Comparison of ENCODE assay signal across 8 cellular contexts in genomic region chr6:6006428-6007310, GRCh38. TPM values are rescaled to one million over a fixed set of nuclear protein-coding genes. Genes with fewer than 3 reads are reported as not detected.
DNase-seq lines count a peak whose midpoint lies in the region; ATAC-seq and TF ChIP-seq lines count a peak whose summit lies in the region.

A gene with protein sequence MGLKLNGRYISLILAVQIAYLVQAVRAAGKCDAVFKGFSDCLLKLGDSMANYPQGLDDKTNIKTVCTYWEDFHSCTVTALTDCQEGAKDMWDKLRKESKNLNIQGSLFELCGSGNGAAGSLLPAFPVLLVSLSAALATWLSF (minus strand): TSS chr6:6006925. CDS start chr6:6006749, 176 bp downstream.

- peak within 1 kb of the TSS; percentile 54 for H3K4me2 ChIP-seq in mesendoderm (ENCODE audit: low read length)

- H3K4me3 ChIP-seq in mesendoderm (ENCODE audit: low read length) (no peak within 1 kb of the TSS), vagina (peak within 1 kb of the TSS; percentile 37 to 42)

- H3K79me1 ChIP-seq in mesendoderm (ENCODE audit: low read length): no peaks in the 10 kb centered on the region

- ATAC-seq in HG03469 (IDR thresholded peaks at IDR 0.05; ENCODE audit: unreplicated experiment) (no peak), GM19397 (IDR thresholded peaks at IDR 0.05; ENCODE audit: unreplicated experiment) (no peak)

- H3K79me2 ChIP-seq in mesendoderm (ENCODE audit: control insufficient read depth, insufficient read depth, low read length): no peaks in the 10 kb centered on the region

- TF ChIP-seq POLR2A in vagina (IDR thresholded peaks at IDR 0.05): no peak

- H3K56ac ChIP-seq in mesendoderm (ENCODE audit: low read length): peak within 1 kb of the TSS; percentile 25

- no CpG with 5 or more reads among the region's 48 CpGs for WGBS in mesendoderm (ENCODE audit: extremely low coverage, insufficient coverage, low lambda C conversion rate)

- DNase-seq in NCI-H146 (lab: John Stamatoyannopoulos, UW) (peak; percentile 11), NCI-H146 treated with DMSO at 0.1 percent for 48 hours (lab: John Stamatoyannopoulos, UW; ENCODE audit: unreplicated experiment) (no peak), NCI-H524 (lab: John Stamatoyannopoulos, UW) (peak; percentile 57 to 61), cerebellum (ENCODE audit: low spot score) (peak; percentile 91), mesendoderm (peak; percentile 35), vagina (ENCODE audit: extremely low spot score in 2 of 2) (no peak)

- H4K8ac ChIP-seq in mesendoderm (ENCODE audit: low read depth, low read length): no peak within 1 kb of the TSS

- H3K27me3 ChIP-seq in mesendoderm (ENCODE audit: insufficient read depth, low read length, poor library complexity) (peaks cover 45% of the 10 kb centered on the region), vagina (peaks cover 32% of the 10 kb centered on the region)

- intact Hi-C loops in vagina (cut with DNase I): no loop called here

- H2BK5ac ChIP-seq in mesendoderm (ENCODE audit: low read length): no peak within 1 kb of the TSS

- no peak for TF ChIP-seq CTCF in vagina (IDR thresholded peaks at IDR 0.05)

- H3K27ac ChIP-seq in mesendoderm (ENCODE audit: low read depth, low read length) (no peak within 1 kb of the TSS), vagina (peak within 1 kb of the TSS; percentile 21)

- H3K4me1 ChIP-seq in mesendoderm (ENCODE audit: control insufficient read depth, low read depth, low read length): peaks cover 4% of the 10 kb centered on the region
- peaks cover 65% of the 10 kb centered on the region for H3K4me1 ChIP-seq in vagina

- H2BK120ac ChIP-seq in mesendoderm (ENCODE audit: low read depth, low read length): no peak within 1 kb of the TSS

- no peak within 1 kb of the TSS for H3K9ac ChIP-seq in mesendoderm (ENCODE audit: low read length)

- H4K5ac ChIP-seq in mesendoderm (ENCODE audit: low read length): no peak within 1 kb of the TSS

- H2AK5ac ChIP-seq in mesendoderm (ENCODE audit: low read length): no peak within 1 kb of the TSS

- H3K18ac ChIP-seq in mesendoderm (ENCODE audit: low read length): no peak within 1 kb of the TSS

- H2BK15ac ChIP-seq in mesendoderm (replicated peaks; ENCODE audit: low read depth): no peak within 1 kb of the TSS

- H3K23ac ChIP-seq in mesendoderm (ENCODE audit: low read length): no peak within 1 kb of the TSS

- no peaks in the 10 kb centered on the region for H3K36me3 ChIP-seq in mesendoderm (ENCODE audit: control insufficient read depth, insufficient read depth, low read length)
- no peaks in the 10 kb centered on the region for H3K36me3 ChIP-seq in vagina

- H3K9me3 ChIP-seq in vagina: no peaks in the 10 kb centered on the region

- no peak within 1 kb of the TSS for H3K4ac ChIP-seq in mesendoderm (ENCODE audit: low read depth, low read length)

RNA-seq across cellular contexts. Expression of the gene that starts here (rescaled TPM):
- 55.1 TPM for total RNA-seq in cerebellum
- 0.25 TPM for polyA plus RNA-seq in mesendoderm (2013, experiment 1 of 2)
- 0.25 TPM for polyA plus RNA-seq in mesendoderm (2013, experiment 2 of 2)
- total RNA-seq in vagina: 9.8 TPM

Comparison
In these comparisons a context has a peak if more than half of its experiments do, and no peak if none do; other contexts are left out.
1. DNase-seq: peak in NCI-H146 (single experiment), NCI-H524 (2 of 2), cerebellum (single experiment) and mesendoderm (single experiment); none in NCI-H146 treated with DMSO at 0.1 percent for 48 hours (single experiment) and vagina (0 of 2).